2 cellular contexts compared by ENCODE assay signal in genomic region chr13:39835253-39835652, GRCh38.
TF ChIP-seq lines count a peak whose summit lies in the region.

No MANE protein-coding gene starts in this region.

TF ChIP-seq in IMR-90, 13 proteins besides CTCF, POLR2A, EP300 and RAD21 (continued from another document):
- TF ChIP-seq, protein P1, sequence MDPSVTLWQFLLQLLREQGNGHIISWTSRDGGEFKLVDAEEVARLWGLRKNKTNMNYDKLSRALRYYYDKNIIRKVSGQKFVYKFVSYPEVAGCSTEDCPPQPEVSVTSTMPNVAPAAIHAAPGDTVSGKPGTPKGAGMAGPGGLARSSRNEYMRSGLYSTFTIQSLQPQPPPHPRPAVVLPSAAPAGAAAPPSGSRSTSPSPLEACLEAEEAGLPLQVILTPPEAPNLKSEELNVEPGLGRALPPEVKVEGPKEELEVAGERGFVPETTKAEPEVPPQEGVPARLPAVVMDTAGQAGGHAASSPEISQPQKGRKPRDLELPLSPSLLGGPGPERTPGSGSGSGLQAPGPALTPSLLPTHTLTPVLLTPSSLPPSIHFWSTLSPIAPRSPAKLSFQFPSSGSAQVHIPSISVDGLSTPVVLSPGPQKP (IDR thresholded peaks at IDR 0.05; ENCODE audit: borderline replicate concordance, low read depth, low read length) = no peak
- TF ChIP-seq MXI1 (IDR thresholded peaks at IDR 0.05; ENCODE audit: borderline replicate concordance, low read depth, low read length) (no peak), RFX5 (IDR thresholded peaks at IDR 0.05; ENCODE audit: low read depth, low read length) (no peak), MAZ (IDR thresholded peaks at IDR 0.05; ENCODE audit: borderline replicate concordance, low read depth, low read length) (no peak), MAFK (IDR thresholded peaks at IDR 0.05; ENCODE audit: low read depth, low read length) (no peak), SMC3 (IDR thresholded peaks at IDR 0.05; ENCODE audit: low read depth, low read length) (no peak), CEBPB (IDR thresholded peaks at IDR 0.05; ENCODE audit: low read depth, low read length) (no peak), CHD1 (IDR thresholded peaks at IDR 0.05; ENCODE audit: low read depth, low read length) (no peak)
- TF ChIP-seq, protein P2, sequence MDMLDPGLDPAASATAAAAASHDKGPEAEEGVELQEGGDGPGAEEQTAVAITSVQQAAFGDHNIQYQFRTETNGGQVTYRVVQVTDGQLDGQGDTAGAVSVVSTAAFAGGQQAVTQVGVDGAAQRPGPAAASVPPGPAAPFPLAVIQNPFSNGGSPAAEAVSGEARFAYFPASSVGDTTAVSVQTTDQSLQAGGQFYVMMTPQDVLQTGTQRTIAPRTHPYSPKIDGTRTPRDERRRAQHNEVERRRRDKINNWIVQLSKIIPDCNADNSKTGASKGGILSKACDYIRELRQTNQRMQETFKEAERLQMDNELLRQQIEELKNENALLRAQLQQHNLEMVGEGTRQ (IDR thresholded peaks at IDR 0.05; ENCODE audit: low read depth, low read length) = no peak

TF ChIP-seq in SK-N-SH, 30 proteins besides CTCF, POLR2A, EP300 and RAD21 (continued from another document):
- TF ChIP-seq, protein P3, sequence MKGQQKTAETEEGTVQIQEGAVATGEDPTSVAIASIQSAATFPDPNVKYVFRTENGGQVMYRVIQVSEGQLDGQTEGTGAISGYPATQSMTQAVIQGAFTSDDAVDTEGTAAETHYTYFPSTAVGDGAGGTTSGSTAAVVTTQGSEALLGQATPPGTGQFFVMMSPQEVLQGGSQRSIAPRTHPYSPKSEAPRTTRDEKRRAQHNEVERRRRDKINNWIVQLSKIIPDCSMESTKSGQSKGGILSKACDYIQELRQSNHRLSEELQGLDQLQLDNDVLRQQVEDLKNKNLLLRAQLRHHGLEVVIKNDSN (IDR thresholded peaks at IDR 0.05; ENCODE audit: borderline replicate concordance, low read depth) = no peak
- no peak for TF ChIP-seq GATA2 (CRISPR knock-in tag; IDR thresholded peaks at IDR 0.05)
- TF ChIP-seq MXI1 (IDR thresholded peaks at IDR 0.05; ENCODE audit: low read depth, low read length) = no peak
- no peak for TF ChIP-seq RCOR1 (IDR thresholded peaks at IDR 0.05; ENCODE audit: low read length)
- TF ChIP-seq ZBTB33 (IDR thresholded peaks at IDR 0.05; ENCODE audit: borderline replicate concordance, low read depth) = no peak
- TF ChIP-seq, protein P4, sequence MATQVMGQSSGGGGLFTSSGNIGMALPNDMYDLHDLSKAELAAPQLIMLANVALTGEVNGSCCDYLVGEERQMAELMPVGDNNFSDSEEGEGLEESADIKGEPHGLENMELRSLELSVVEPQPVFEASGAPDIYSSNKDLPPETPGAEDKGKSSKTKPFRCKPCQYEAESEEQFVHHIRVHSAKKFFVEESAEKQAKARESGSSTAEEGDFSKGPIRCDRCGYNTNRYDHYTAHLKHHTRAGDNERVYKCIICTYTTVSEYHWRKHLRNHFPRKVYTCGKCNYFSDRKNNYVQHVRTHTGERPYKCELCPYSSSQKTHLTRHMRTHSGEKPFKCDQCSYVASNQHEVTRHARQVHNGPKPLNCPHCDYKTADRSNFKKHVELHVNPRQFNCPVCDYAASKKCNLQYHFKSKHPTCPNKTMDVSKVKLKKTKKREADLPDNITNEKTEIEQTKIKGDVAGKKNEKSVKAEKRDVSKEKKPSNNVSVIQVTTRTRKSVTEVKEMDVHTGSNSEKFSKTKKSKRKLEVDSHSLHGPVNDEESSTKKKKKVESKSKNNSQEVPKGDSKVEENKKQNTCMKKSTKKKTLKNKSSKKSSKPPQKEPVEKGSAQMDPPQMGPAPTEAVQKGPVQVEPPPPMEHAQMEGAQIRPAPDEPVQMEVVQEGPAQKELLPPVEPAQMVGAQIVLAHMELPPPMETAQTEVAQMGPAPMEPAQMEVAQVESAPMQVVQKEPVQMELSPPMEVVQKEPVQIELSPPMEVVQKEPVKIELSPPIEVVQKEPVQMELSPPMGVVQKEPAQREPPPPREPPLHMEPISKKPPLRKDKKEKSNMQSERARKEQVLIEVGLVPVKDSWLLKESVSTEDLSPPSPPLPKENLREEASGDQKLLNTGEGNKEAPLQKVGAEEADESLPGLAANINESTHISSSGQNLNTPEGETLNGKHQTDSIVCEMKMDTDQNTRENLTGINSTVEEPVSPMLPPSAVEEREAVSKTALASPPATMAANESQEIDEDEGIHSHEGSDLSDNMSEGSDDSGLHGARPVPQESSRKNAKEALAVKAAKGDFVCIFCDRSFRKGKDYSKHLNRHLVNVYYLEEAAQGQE (IDR thresholded peaks at IDR 0.05; ENCODE audit: low read depth, low read length) = no peak
- no peak for TF ChIP-seq NRF1 (IDR thresholded peaks at IDR 0.05; ENCODE audit: low read depth, low read length)
- TF ChIP-seq JUND (IDR thresholded peaks at IDR 0.05) = no peak
- TF ChIP-seq PBX3 (IDR thresholded peaks at IDR 0.05) = no peak
- no peak for TF ChIP-seq MAX (IDR thresholded peaks at IDR 0.05; ENCODE audit: low read depth)
- no peak for TF ChIP-seq MEF2A (IDR thresholded peaks at IDR 0.05; ENCODE audit: borderline replicate concordance, low read depth)
- TF ChIP-seq EZH2phosphoT487 (IDR thresholded peaks at IDR 0.05; ENCODE audit: borderline replicate concordance, low read depth) = no peak
- no peak for TF ChIP-seq SMC3 (IDR thresholded peaks at IDR 0.05; ENCODE audit: low read depth, low read length)
- TF ChIP-seq RFX5 (IDR thresholded peaks at IDR 0.05; ENCODE audit: low read length) = no peak
TF ChIP-seq in SK-N-SH: peak in this region for 0.
